ENCODE assay signal across 8 cellular contexts in the genomic region with DNA sequence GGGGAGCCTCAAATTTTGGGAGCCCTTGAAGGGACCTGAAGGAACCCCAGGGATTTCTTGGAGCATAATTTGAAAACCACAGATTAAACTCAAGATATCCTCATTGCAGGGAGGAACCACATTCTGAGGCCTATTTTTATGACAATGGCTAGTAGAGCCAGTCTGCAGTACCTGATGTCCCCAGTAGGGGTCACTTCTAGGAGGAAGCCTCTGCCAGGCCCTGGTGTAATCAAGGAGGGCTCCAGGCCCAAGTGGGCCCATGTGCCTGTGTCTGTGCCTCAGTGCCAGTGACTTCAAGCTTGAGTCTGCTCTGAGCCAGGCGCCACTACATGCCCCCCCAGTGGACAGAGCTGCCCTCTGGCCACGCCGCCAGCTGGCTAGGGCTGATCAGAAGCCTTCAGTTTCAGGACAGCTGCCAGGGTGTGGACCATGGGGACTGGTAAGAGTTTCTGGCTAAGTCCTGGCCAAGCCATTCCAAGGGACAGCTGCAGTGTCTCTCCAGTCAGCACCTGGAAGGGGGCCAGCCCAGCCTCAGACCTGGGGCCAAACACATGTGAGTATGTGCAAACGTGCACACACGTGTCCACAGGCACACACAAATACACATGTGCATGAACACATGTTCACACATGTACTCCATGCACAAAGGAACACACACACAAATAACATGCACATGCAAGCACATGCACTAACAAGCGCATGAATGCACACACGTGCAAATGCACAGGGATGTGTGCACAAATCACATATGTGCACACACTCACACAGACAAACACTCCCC. TPM values are rescaled to one million over a fixed set of nuclear protein-coding genes. Genes with fewer than 3 reads are reported as not detected.
DNase-seq lines count a peak whose midpoint lies in the region; ATAC-seq and TF ChIP-seq lines count a peak whose summit lies in the region.
"Had no signal": no experiment of that assay in that cellular context is flagged by ENCODE, and none has a peak within 500 bp of the region (broad histone marks: within the 10 kb centered on the region; RNA-seq: fewer than 3 reads in every experiment).

No MANE protein-coding gene starts in this region.

- H3K79me2 ChIP-seq in OCI-LY7 (ENCODE audit: insufficient read depth, low read depth, low read length) = no peaks in the 10 kb centered on the region

- intact Hi-C loops in OCI-LY7 (cut with micrococcal nuclease; ENCODE audit: unreplicated experiment) (no loop called here), sciatic nerve (cut with DNase I) (no loop called here)

- H3K9me3 ChIP-seq in OCI-LY7 (ENCODE audit: low read length) = peaks cover 14% of the 10 kb centered on the region

- H3K9me2 ChIP-seq in OCI-LY7 (ENCODE audit: insufficient read depth, low read length) = no peaks in the 10 kb centered on the region

- BruUV-seq in OCI-LY7 (replicated peaks; lab: Mats Ljungman, UMichigan) = no TSS peak

- peak; percentile 59 for TF ChIP-seq CTCF in GM12875 (IDR thresholded peaks at IDR 0.05; ENCODE audit: borderline replicate concordance, insufficient read depth, low read depth, low read length)
- TF ChIP-seq CTCF in OCI-LY7 (conservative IDR thresholded peaks at IDR 0.05; ENCODE audit: low read length) = peak; percentile 72
- peak; percentile 59 for TF ChIP-seq CTCF in fibroblast of pulmonary artery (IDR thresholded peaks at IDR 0.05; ENCODE audit: low read length, missing control alignments)

- CTCF ChIA-PET in OCI-LY7 (lab: Charles Lee; ENCODE audit: unreplicated experiment) = no interaction called here

- no peak overlapping the region for H3K4me2 ChIP-seq in OCI-LY7 (ENCODE audit: low read length)

- DNase-seq in OCI-LY7 (ENCODE audit: low spot score) = no peak
- peak; percentile 31 for DNase-seq in fibroblast of pulmonary artery (ENCODE audit: low read depth)
- no peak for DNase-seq in sciatic nerve (ENCODE audit: low spot score)
- DNase-seq in central memory CD4-positive, alpha-beta T cell = no peak
- DNase-seq in NCI-H69 (lab: John Stamatoyannopoulos, UW) = no peak
- DNase-seq: effector memory CD8-positive, alpha-beta T cell had no signal

- ATAC-seq in sciatic nerve (peak; percentile 16), HG02798 (IDR thresholded peaks at IDR 0.05; ENCODE audit: poor library complexity, unreplicated experiment) (no peak)
- ATAC-seq: effector memory CD8-positive, alpha-beta T cell had no signal

- no peak overlapping the region for H2AFZ ChIP-seq in OCI-LY7 (ENCODE audit: low read length)

- no peak overlapping the region for H3K4me3 ChIP-seq in GM12875 (ENCODE audit: low read depth, low read length)
- H3K4me3 ChIP-seq in OCI-LY7 (ENCODE audit: low read depth, low read length, poor library complexity, severe bottlenecking) = no peak overlapping the region
- no peak overlapping the region for H3K4me3 ChIP-seq in fibroblast of pulmonary artery (replicated peaks; ENCODE audit: low read depth, low read length)

- no peak overlapping the region for H3K27ac ChIP-seq in OCI-LY7 (ENCODE audit: low read depth, low read length, poor library complexity, severe bottlenecking)

- no peaks in the 10 kb centered on the region for H4K20me1 ChIP-seq in OCI-LY7 (ENCODE audit: insufficient read depth, low read length)

- no peaks in the 10 kb centered on the region for H3K36me3 ChIP-seq in OCI-LY7 (ENCODE audit: insufficient read depth, low read length)

- no peaks in the 10 kb centered on the region for H3K4me1 ChIP-seq in OCI-LY7 (ENCODE audit: insufficient read depth, low read length, poor library complexity, severe bottlenecking)

- POLR2A ChIA-PET in OCI-LY7 (lab: Charles Lee) = no interaction called here

RNA-seq across cellular contexts. Expression of a gene that starts 20.5 kb away (rescaled TPM):
- not detected in 2 replicates for total RNA-seq in OCI-LY7 (2014; rRNA removed; shearing (Covaris generic))
- total RNA-seq in OCI-LY7 (2022) = not detected in 2 replicates
- total RNA-seq in sciatic nerve = 9.0 TPM

RNA-seq across cellular contexts. Expression of a gene that starts 52.0 kb away (rescaled TPM):
- total RNA-seq in OCI-LY7 (2014; rRNA removed; shearing (Covaris generic)) = not detected in 2 replicates
- total RNA-seq in OCI-LY7 (2022) (not detected in 2 replicates), sciatic nerve (21.7 TPM)

RNA-seq across cellular contexts. Expression of a gene that starts 56.2 kb away (rescaled TPM):
- total RNA-seq in OCI-LY7 (2014; rRNA removed; shearing (Covaris generic)) = 2.1 and 2.8 TPM in 2 replicates
- total RNA-seq in OCI-LY7 (2022) (1.8 and 2.5 TPM in 2 replicates), sciatic nerve (20.4 TPM)

Comparison
In these comparisons a context has a peak if more than half of its experiments do, and no peak if none do; other contexts are left out.
1. RNA of a gene that starts 20.5 kb away (total RNA-seq): 9.0 TPM in sciatic nerve (single experiment); not detected in OCI-LY7; every median in the first group is over 10 times any median in the second.
2. RNA of a gene that starts 52.0 kb away (total RNA-seq): 21.7 TPM in sciatic nerve (single experiment); not detected in OCI-LY7; every median in the first group is over 10 times any median in the second.
3. Peak in every context shown above with its lines, with median percentiles within 50 percentile points of each other: CTCF ChIP-seq.